22 cellular contexts compared by ENCODE assay signal in the genomic region with DNA sequence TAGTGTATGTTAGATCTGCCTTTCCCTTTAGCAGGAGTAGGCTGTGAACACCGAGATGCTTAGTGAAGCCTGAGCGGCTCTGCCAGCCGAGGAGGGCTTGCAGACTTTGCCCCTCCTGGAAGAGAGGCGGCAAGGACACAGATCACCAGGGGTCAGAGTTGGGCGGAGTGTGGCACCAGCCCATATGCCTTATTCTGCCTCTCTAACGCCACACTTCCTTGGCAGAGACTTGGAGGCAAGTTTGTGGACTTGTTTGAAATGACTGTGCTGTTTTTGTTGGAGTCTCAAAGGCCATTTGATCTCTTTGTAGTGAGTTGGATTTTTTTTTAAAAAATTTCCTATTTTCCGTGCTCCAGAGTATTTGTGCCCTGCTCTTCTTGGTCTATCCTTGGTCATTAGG. TPM values are rescaled to one million over a fixed set of nuclear protein-coding genes. Genes with fewer than 3 reads are reported as not detected.
DNase-seq lines count a peak whose midpoint lies in the region; ATAC-seq and TF ChIP-seq lines count a peak whose summit lies in the region.
"Had no signal": no experiment of that assay in that cellular context is flagged by ENCODE, and none has a peak within 500 bp of the region (broad histone marks: within the 10 kb centered on the region; RNA-seq: fewer than 3 reads in every experiment).

No MANE protein-coding gene starts in this region.

- intact Hi-C loops in ascending aorta (cut with DNase I) = no loop called here
- intact Hi-C loops in dorsolateral prefrontal cortex (cut with DNase I) = no loop called here

- H3K27me3 ChIP-seq in MG63 (no peaks in the 10 kb centered on the region), ascending aorta (no peaks in the 10 kb centered on the region), dorsolateral prefrontal cortex (no peaks in the 10 kb centered on the region), thoracic aorta (replicated peaks; ENCODE audit: insufficient read depth) (no peaks in the 10 kb centered on the region)
- H3K27me3 ChIP-seq: BLaER1 had no signal

- H3K9me3 ChIP-seq in MG63 (no peaks in the 10 kb centered on the region), ascending aorta (no peaks in the 10 kb centered on the region), thoracic aorta (no peaks in the 10 kb centered on the region)
- H3K9me3 ChIP-seq: BLaER1 had no signal

- ATAC-seq in thoracic aorta (ENCODE audit: insufficient number of reproducible peaks, low FRiP score, low read depth) (peak; percentile 57), HG02938 (IDR thresholded peaks at IDR 0.05; ENCODE audit: unreplicated experiment) (no peak), HG03025 (IDR thresholded peaks at IDR 0.05; ENCODE audit: low FRiP score, unreplicated experiment) (no peak)
- ATAC-seq: CD8-positive, alpha-beta T cell; HCT116 had no signal

- TF ChIP-seq CTCF in ascending aorta (IDR thresholded peaks at IDR 0.05) = no peak
- TF ChIP-seq CTCF in dorsolateral prefrontal cortex (IDR thresholded peaks at IDR 0.05 in 54 of 56, conservative IDR thresholded peaks at IDR 0.05 in 2 of 56; ENCODE audit: low read depth in 1 of 56, partially characterized antibody in 56 of 56) = no peak
- no peak for TF ChIP-seq CTCF in thoracic aorta (IDR thresholded peaks at IDR 0.05)

- H3K4me1 ChIP-seq in ascending aorta = peaks cover 11 to 14% of the 10 kb centered on the region in 2 donors
- peaks cover 14 to 25% of the 10 kb centered on the region in 2 donors for H3K4me1 ChIP-seq in thoracic aorta (ENCODE audit: control insufficient read depth in 1 of 2, low read depth in 2 of 2)

- H3K27ac ChIP-seq in ascending aorta = peak overlapping the region; percentile 77 to 81
- H3K27ac ChIP-seq in dorsolateral prefrontal cortex = peak overlapping the region in 48 of 59 donors; percentile 3 to 89 (median 63)
- H3K27ac ChIP-seq in thoracic aorta = peak overlapping the region; percentile 76 to 78
- H3K27ac ChIP-seq: BLaER1 had no signal

- no peak overlapping the region for H3K4me3 ChIP-seq in MG63
- peak overlapping the region in 1 of 2 donors; percentile 5 for H3K4me3 ChIP-seq in ascending aorta
- peak overlapping the region in 50 of 59 donors; percentile 0 to 67 (median 34) for H3K4me3 ChIP-seq in dorsolateral prefrontal cortex
- H3K4me3 ChIP-seq in thoracic aorta = peak overlapping the region; percentile 21
- H3K4me3 ChIP-seq: BLaER1 had no signal

- peak; percentile 39 for DNase-seq in MG63
- DNase-seq in ascending aorta (ENCODE audit: low spot score in 2 of 2) = no peak
- DNase-seq in dorsolateral prefrontal cortex = peak in 1 of 10 donors; percentile 34
- DNase-seq in thoracic aorta (ENCODE audit: low spot score) = no peak
- DNase-seq in GF-D8 (lab: John Stamatoyannopoulos, UW) = no peak
- DNase-seq: Calu3; CD8-positive, alpha-beta T cell; DMS53; EL; GOT3; KBM-7; MV-4-11; NCI-H1417; NCI-H187 treated with DMSO at 0.1 percent for 48 hours; NCI-H2227 treated with DMSO at 0.1 percent for 48 hours; NCI-H524; RPMI8226; SHP77 treated with DMSO at 0.1 percent for 48 hours had no signal

- H3K36me3 ChIP-seq in MG63 (no peaks in the 10 kb centered on the region), ascending aorta (no peaks in the 10 kb centered on the region), thoracic aorta (no peaks in the 10 kb centered on the region)
- H3K36me3 ChIP-seq: BLaER1 had no signal

RNA-seq across cellular contexts. Expression of a gene that starts 44.5 kb away (rescaled TPM):
- total RNA-seq in MG63 (2014; rRNA removed; shearing (Covaris generic); ENCODE audit: low replicate concordance) = not detected in 2 replicates
- total RNA-seq in ascending aorta (not detected), dorsolateral prefrontal cortex (1 to 10 TPM in 23 of 120 experiments, under 1 TPM in 60, not detected in 37; 0.32 to 1.8 (median 0.77) TPM), thoracic aorta (not detected)
- total RNA-seq: Calu3; CD8-positive, alpha-beta T cell had no signal
